Comparison of ENCODE assay signal across 13 cellular contexts in genomic region chr4:156158747-156159146, GRCh38.
A peak's percentile ranks its signal among the peaks of the same experiment; 100 is the strongest.
DNase-seq lines count a peak whose midpoint lies in the region; ATAC-seq and TF ChIP-seq lines count a peak whose summit lies in the region.
"Had no signal": no experiment of that assay in that cellular context is flagged by ENCODE, and none has a peak within 500 bp of the region (broad histone marks: within the 10 kb centered on the region; RNA-seq: fewer than 3 reads in every experiment).

No MANE protein-coding gene starts in this region.

- TF ChIP-seq POLR2A in GM18505 (IDR thresholded peaks at IDR 0.05; ENCODE audit: borderline replicate concordance, extremely low read depth, insufficient read depth, insufficient read length): no peak

- no peak overlapping the region for H3K27ac ChIP-seq in heart right ventricle
- H3K27ac ChIP-seq: parathyroid adenoma had no signal

- no peaks in the 10 kb centered on the region for H3K9me3 ChIP-seq in heart right ventricle

- ATAC-seq in GM18505 (IDR thresholded peaks at IDR 0.05; ENCODE audit: unreplicated experiment) (peak; percentile 95), HG02870 (IDR thresholded peaks at IDR 0.05; ENCODE audit: unreplicated experiment) (peak; percentile 86), HG03565 (IDR thresholded peaks at IDR 0.05; ENCODE audit: unreplicated experiment) (peak; percentile 94), heart right ventricle (no peak)
- ATAC-seq: activated CD4-positive, CD25-positive, alpha-beta regulatory T cell treated with anti-CD3 and anti-CD28 coated beads, Interleukin-2, amount 50 U/mL, for 24 hours; left colon; Right ventricle myocardium inferior had no signal

- intact Hi-C loops in heart right ventricle (cut with DNase I): no loop called here

- no peaks in the 10 kb centered on the region for H3K27me3 ChIP-seq in heart right ventricle

- TF ChIP-seq CTCF in GM20000 (IDR thresholded peaks at IDR 0.05; ENCODE audit: extremely low read depth, missing control alignments) (no peak), heart right ventricle (IDR thresholded peaks at IDR 0.05) (no peak)

- no peak overlapping the region for H3K4me3 ChIP-seq in heart right ventricle

- H3K36me3 ChIP-seq in heart right ventricle: no peaks in the 10 kb centered on the region

- peak; percentile 26 for DNase-seq in GM20000 (ENCODE audit: low spot score)
- no peak for DNase-seq in T-helper 1 cell
- DNase-seq in NCI-H1417 treated with DMSO at 0.1 percent for 48 hours (lab: John Stamatoyannopoulos, UW): no peak
- DNase-seq in NCI-H345 (lab: John Stamatoyannopoulos, UW): no peak
- DNase-seq in heart right ventricle: no peak
- DNase-seq: left colon, T-helper 2 cell had no signal

- no peaks in the 10 kb centered on the region for H3K4me1 ChIP-seq in heart right ventricle
- H3K4me1 ChIP-seq: parathyroid adenoma had no signal

Comparison
In these comparisons a context has a peak if more than half of its experiments do, and no peak if none do; other contexts are left out.
1. ATAC-seq: peak in GM18505 (single experiment), HG02870 (single experiment) and HG03565 (single experiment); none in heart right ventricle (0 of 8).